11 cellular contexts compared by ENCODE assay signal in the genomic region with DNA sequence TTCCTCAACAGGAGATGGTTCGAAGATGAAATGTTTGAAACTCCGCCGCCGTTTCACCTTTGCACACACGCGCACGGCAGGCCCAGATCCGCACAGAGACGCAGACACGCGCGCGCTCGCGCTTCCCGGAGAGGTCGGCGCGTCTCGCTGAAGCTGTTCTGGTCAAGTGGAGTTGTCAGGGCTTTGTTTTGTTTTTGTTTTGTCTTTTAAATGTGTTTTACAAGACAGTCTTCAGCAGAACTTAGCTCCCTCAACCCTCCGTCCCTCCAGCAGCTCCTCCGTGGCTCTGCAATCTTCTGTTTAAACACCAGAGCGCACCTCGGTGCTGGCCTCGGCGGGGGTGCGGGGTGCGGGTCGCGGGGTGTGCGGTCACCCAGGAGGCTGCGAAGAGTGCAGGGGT. TPM values are rescaled to one million over a fixed set of nuclear protein-coding genes. Genes with fewer than 3 reads are reported as not detected.
DNase-seq lines count a peak whose midpoint lies in the region; ATAC-seq and TF ChIP-seq lines count a peak whose summit lies in the region.
"Had no signal": no experiment of that assay in that cellular context is flagged by ENCODE, and none has a peak within 500 bp of the region (broad histone marks: within the 10 kb centered on the region; RNA-seq: fewer than 3 reads in every experiment).

No MANE protein-coding gene starts in this region.

- peaks cover 6% of the 10 kb centered on the region for H3K4me1 Mint-ChIP-seq in activated naive CD8-positive, alpha-beta T cell treated with anti-CD3 and anti-CD28 coated beads, Interleukin-2, amount 10 ng/mL, durations not matched to agents 7 days and 5 days
- peaks cover 15% of the 10 kb centered on the region for H3K4me1 Mint-ChIP-seq in activated naive CD8-positive, alpha-beta T cell treated with anti-CD3 and anti-CD28 coated beads for 36 hours

- H2AK5ac ChIP-seq in mesendoderm (ENCODE audit: low read length), result no peak overlapping the region

- H4K5ac ChIP-seq in mesendoderm (ENCODE audit: low read length), result no peak overlapping the region

- no peak for TF ChIP-seq EP300 in upper lobe of left lung (IDR thresholded peaks at IDR 0.05)

- no peak for TF ChIP-seq CTCF in dorsolateral prefrontal cortex (IDR thresholded peaks at IDR 0.05 in 54 of 56, conservative IDR thresholded peaks at IDR 0.05 in 2 of 56; ENCODE audit: low read depth in 1 of 56, partially characterized antibody in 56 of 56)
- TF ChIP-seq CTCF in upper lobe of left lung (IDR thresholded peaks at IDR 0.05), result peak in 2 of 6 experiments; percentile 7 to 17

- peak overlapping the region; percentile 69 for H3K18ac ChIP-seq in mesendoderm (ENCODE audit: low read length)

- H3K36me3 ChIP-seq in mesendoderm (ENCODE audit: control insufficient read depth, insufficient read depth, low read length) (no peaks in the 10 kb centered on the region), upper lobe of left lung (no peaks in the 10 kb centered on the region)

- peak overlapping the region; percentile 71 for H3K9ac ChIP-seq in mesendoderm (ENCODE audit: low read length)

- no peak overlapping the region for H2BK120ac ChIP-seq in mesendoderm (ENCODE audit: low read depth, low read length)

- POLR2A ChIA-PET in activated naive CD8-positive, alpha-beta T cell treated with anti-CD3 and anti-CD28 coated beads, Interleukin-2, amount 10 ng/mL, durations not matched to agents 7 days and 5 days (lab: Charles Lee), result no interaction called here

- no peaks in the 10 kb centered on the region for H3K4me1 ChIP-seq in mesendoderm (ENCODE audit: control insufficient read depth, low read depth, low read length)
- peaks cover 12 to 44% (median 28%) of the 10 kb centered on the region in 4 donors for H3K4me1 ChIP-seq in upper lobe of left lung

- DNase-seq in activated naive CD8-positive, alpha-beta T cell treated with anti-CD3 and anti-CD28 coated beads, Interleukin-2, amount 10 ng/mL, durations not matched to agents 7 days and 5 days, result no peak
- no peak for DNase-seq in activated naive CD8-positive, alpha-beta T cell treated with anti-CD3 and anti-CD28 coated beads for 36 hours
- DNase-seq in dorsolateral prefrontal cortex (no peak), mesendoderm (peak; percentile 54), upper lobe of left lung (peak in 1 of 2 donors; percentile 86), NCI-H510A (lab: John Stamatoyannopoulos, UW) (no peak)
- DNase-seq: effector memory CD8-positive, alpha-beta T cell; NCI-H1694; SHP77 had no signal

- H3K56ac ChIP-seq in mesendoderm (ENCODE audit: low read length), result peak overlapping the region; percentile 73

- no peaks in the 10 kb centered on the region for H3K9me3 ChIP-seq in upper lobe of left lung

- H3K79me2 ChIP-seq in mesendoderm (ENCODE audit: control insufficient read depth, insufficient read depth, low read length), result no peaks in the 10 kb centered on the region

- peaks cover 4% of the 10 kb centered on the region for H3K36me3 Mint-ChIP-seq in activated naive CD8-positive, alpha-beta T cell treated with anti-CD3 and anti-CD28 coated beads, Interleukin-2, amount 10 ng/mL, durations not matched to agents 7 days and 5 days
- no peaks in the 10 kb centered on the region for H3K36me3 Mint-ChIP-seq in activated naive CD8-positive, alpha-beta T cell treated with anti-CD3 and anti-CD28 coated beads for 36 hours

- H3K4me3 ChIP-seq in dorsolateral prefrontal cortex, result peak overlapping the region in 49 of 59 donors; percentile 4 to 53 (median 38)
- H3K4me3 ChIP-seq in mesendoderm (ENCODE audit: low read length), result peak overlapping the region; percentile 66
- H3K4me3 ChIP-seq in upper lobe of left lung, result peak overlapping the region in 3 of 4 donors; percentile 40 to 57 (median 54)

- H3K27me3 ChIP-seq in dorsolateral prefrontal cortex (peaks cover 23 to 98% (median 84%) of the 10 kb centered on the region in 45 donors), mesendoderm (ENCODE audit: insufficient read depth, low read length, poor library complexity) (peaks cover 28% of the 10 kb centered on the region), upper lobe of left lung (peaks cover 0 to 30% (median 14%) of the 10 kb centered on the region in 4 donors)

- H4K8ac ChIP-seq in mesendoderm (ENCODE audit: low read depth, low read length), result no peak overlapping the region

- no CpG with 5 or more reads among the region's 32 CpGs for WGBS in mesendoderm (ENCODE audit: extremely low coverage, insufficient coverage, low lambda C conversion rate)
- WGBS in upper lobe of left lung, 2 donors, result 7 to 13% methylated on average over 32 of the region's 32 CpGs

- no peak overlapping the region for H3K27ac Mint-ChIP-seq in activated naive CD8-positive, alpha-beta T cell treated with anti-CD3 and anti-CD28 coated beads, Interleukin-2, amount 10 ng/mL, durations not matched to agents 7 days and 5 days
- H3K27ac Mint-ChIP-seq in activated naive CD8-positive, alpha-beta T cell treated with anti-CD3 and anti-CD28 coated beads for 36 hours, result no peak overlapping the region
- H3K27ac Mint-ChIP-seq: effector memory CD8-positive, alpha-beta T cell had no signal

- H3K27me3 Mint-ChIP-seq in activated naive CD8-positive, alpha-beta T cell treated with anti-CD3 and anti-CD28 coated beads, Interleukin-2, amount 10 ng/mL, durations not matched to agents 7 days and 5 days, result peaks cover 53% of the 10 kb centered on the region
- peaks cover 85% of the 10 kb centered on the region for H3K27me3 Mint-ChIP-seq in activated naive CD8-positive, alpha-beta T cell treated with anti-CD3 and anti-CD28 coated beads for 36 hours

- no peak overlapping the region for H2BK5ac ChIP-seq in mesendoderm (ENCODE audit: low read length)

- no peak overlapping the region for H3K27ac ChIP-seq in dorsolateral prefrontal cortex
- no peak overlapping the region for H3K27ac ChIP-seq in mesendoderm (ENCODE audit: low read depth, low read length)
- H3K27ac ChIP-seq in upper lobe of left lung, result peak overlapping the region; percentile 67 to 94 (median 86)

- peak in 1 of 4 donors; percentile 1 for TF ChIP-seq POLR2A in upper lobe of left lung (IDR thresholded peaks at IDR 0.05)

- no peak overlapping the region for H2BK15ac ChIP-seq in mesendoderm (replicated peaks; ENCODE audit: low read depth)

- intact Hi-C loops in dorsolateral prefrontal cortex (cut with DNase I), result loop anchor here in 1 of 2 donors (10.0 kb wide), 1 partner anchor 848 kb away; no protein-coding TSS in a partner anchor

- H3K4me2 ChIP-seq in mesendoderm (ENCODE audit: low read length), result peak overlapping the region; percentile 70

- H3K23ac ChIP-seq in mesendoderm (ENCODE audit: low read length), result no peak overlapping the region

- no peaks in the 10 kb centered on the region for H3K79me1 ChIP-seq in mesendoderm (ENCODE audit: low read length)

- ATAC-seq in activated naive CD8-positive, alpha-beta T cell treated with anti-CD3 and anti-CD28 coated beads, Interleukin-2, amount 10 ng/mL, durations not matched to agents 7 days and 5 days (ENCODE audit: low read depth), result no peak
- ATAC-seq in upper lobe of left lung (ENCODE audit: low FRiP score in 2 of 2), result no peak
- ATAC-seq in HG03460 (IDR thresholded peaks at IDR 0.05; ENCODE audit: unreplicated experiment), result no peak
- no peak for ATAC-seq in HG02763 (IDR thresholded peaks at IDR 0.05; ENCODE audit: unreplicated experiment)
- ATAC-seq: effector memory CD8-positive, alpha-beta T cell had no signal

- no peak overlapping the region for H3K4ac ChIP-seq in mesendoderm (ENCODE audit: low read depth, low read length)

- no peaks in the 10 kb centered on the region for H3K9me3 Mint-ChIP-seq in activated naive CD8-positive, alpha-beta T cell treated with anti-CD3 and anti-CD28 coated beads, Interleukin-2, amount 10 ng/mL, durations not matched to agents 7 days and 5 days
- peaks cover 4% of the 10 kb centered on the region for H3K9me3 Mint-ChIP-seq in activated naive CD8-positive, alpha-beta T cell treated with anti-CD3 and anti-CD28 coated beads for 36 hours

- peak overlapping the region; percentile 25 for H3K4me3 Mint-ChIP-seq in activated naive CD8-positive, alpha-beta T cell treated with anti-CD3 and anti-CD28 coated beads, Interleukin-2, amount 10 ng/mL, durations not matched to agents 7 days and 5 days
- H3K4me3 Mint-ChIP-seq in activated naive CD8-positive, alpha-beta T cell treated with anti-CD3 and anti-CD28 coated beads for 36 hours, result no peak overlapping the region
- H3K4me3 Mint-ChIP-seq: effector memory CD8-positive, alpha-beta T cell had no signal

RNA-seq across cellular contexts. Expression of gene IRX2, which starts 5.3 kb away (rescaled TPM):
- total RNA-seq in activated naive CD8-positive, alpha-beta T cell treated with anti-CD3 and anti-CD28 coated beads, Interleukin-2, amount 10 ng/mL, durations not matched to agents 7 days and 5 days, result not detected
- total RNA-seq in activated naive CD8-positive, alpha-beta T cell treated with anti-CD3 and anti-CD28 coated beads for 36 hours, result not detected
- under 1 TPM in 15 of 120 experiments, not detected in 105; 0.17 to 0.41 (median 0.24) TPM for total RNA-seq in dorsolateral prefrontal cortex
- polyA plus RNA-seq in mesendoderm (2013, experiment 1 of 2), result 9.4 TPM
- polyA plus RNA-seq in mesendoderm (2013, experiment 2 of 2), result 10.5 TPM
- 100 to 1,000 TPM in 3 of 6 donors, 10 to 100 TPM in 3; 53.2 to 131 (median 106) TPM for total RNA-seq in upper lobe of left lung

Comparison
In these comparisons a context has a peak if more than half of its experiments do, and no peak if none do; other contexts are left out.
1. H3K27ac ChIP-seq: peak in upper lobe of left lung (4 of 4); none in dorsolateral prefrontal cortex (0 of 59) and mesendoderm (single experiment).
2. RNA of gene IRX2, which starts 5.3 kb away (total RNA-seq): 53.2 to 131 TPM in upper lobe of left lung; not detected in activated naive CD8-positive, alpha-beta T cell treated with anti-CD3 and anti-CD28 coated beads, Interleukin-2, amount 10 ng/mL, durations not matched to agents 7 days and 5 days, not detected in activated naive CD8-positive, alpha-beta T cell treated with anti-CD3 and anti-CD28 coated beads for 36 hours and 0.17 to 0.41 TPM in dorsolateral prefrontal cortex; every median in the first group is over 10 times any median in the second.
3. Peak in every context shown above with its lines, with median percentiles within 50 percentile points of each other: H3K4me3 ChIP-seq.